ENCODE assay signal across 8 cellular contexts in the genomic region with DNA sequence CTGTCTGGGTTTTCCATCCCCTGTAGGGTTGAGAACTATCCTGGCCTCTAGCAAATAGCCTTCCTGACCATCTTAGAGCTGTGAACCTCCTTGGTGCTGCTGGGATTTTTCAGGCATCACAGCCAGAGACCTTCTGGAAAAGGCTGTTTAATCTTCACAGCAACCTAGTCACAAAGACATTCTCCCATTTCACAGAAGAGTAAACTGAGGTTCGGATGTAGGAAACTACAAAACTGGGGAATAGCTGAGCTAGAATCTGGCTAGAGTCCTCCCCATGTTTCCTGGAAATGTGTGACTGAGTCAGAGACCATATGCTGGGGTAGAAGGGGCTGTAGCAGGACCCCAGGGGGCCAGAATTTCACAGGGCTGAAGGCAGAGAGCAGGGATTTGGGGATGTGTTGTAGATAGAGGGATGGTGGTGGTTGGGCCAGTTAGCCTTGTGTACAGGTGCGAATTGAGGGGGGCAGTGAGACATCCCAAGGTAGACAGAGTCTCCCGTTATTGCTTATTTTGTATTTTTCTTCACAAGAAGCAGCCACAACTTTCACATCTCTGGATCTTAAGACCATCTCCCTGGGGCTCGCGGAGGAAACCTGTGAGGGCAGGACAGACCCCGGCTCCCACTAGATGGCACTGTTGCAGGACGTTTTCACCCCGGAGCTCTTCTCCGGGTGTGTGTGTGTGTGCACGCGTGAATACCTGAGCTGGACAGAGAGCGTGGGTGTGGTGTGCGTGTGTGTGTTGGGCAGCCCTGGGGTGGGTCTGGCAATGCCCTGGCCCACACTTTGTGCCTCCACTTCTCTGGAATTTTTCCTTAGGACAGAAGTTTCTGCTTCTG.
A peak's percentile ranks its signal among the peaks of the same experiment; 100 is the strongest.
DNase-seq lines count a peak whose midpoint lies in the region; ATAC-seq and TF ChIP-seq lines count a peak whose summit lies in the region.

No MANE protein-coding gene starts in this region.

- TF ChIP-seq POLR2A in erythroblast (IDR thresholded peaks at IDR 0.05; ENCODE audit: low read length), result no peak

- peak; percentile 40 for DNase-seq in NCI-H82 treated with DMSO at 0.1 percent for 48 hours (lab: John Stamatoyannopoulos, UW; ENCODE audit: unreplicated experiment)
- DNase-seq in activated CD8-positive, alpha-beta memory T cell treated with anti-CD3 and anti-CD28 coated beads, Interleukin-2, amount 50 U/mL, for 48 hours, result peak; percentile 80
- peak; percentile 35 to 69 for DNase-seq in erythroblast (lab: John Stamatoyannopoulos, UW)
- DNase-seq in mucosa of gallbladder (ENCODE audit: low spot score), result peak; percentile 54
- DNase-seq in stimulated activated naive CD4-positive, alpha-beta T cell (lab: John Stamatoyannopoulos, UW), result peak in 5 of 6 experiments; percentile 2 to 27 (median 17)

- TF ChIP-seq CTCF in GM12872 (IDR thresholded peaks at IDR 0.05; ENCODE audit: insufficient read depth, low read depth, low read length), result peak; percentile 89

- ATAC-seq in HG03095 (IDR thresholded peaks at IDR 0.05; ENCODE audit: unreplicated experiment) (peak; percentile 51), GM21619 (IDR thresholded peaks at IDR 0.05; ENCODE audit: unreplicated experiment) (no peak)

Comparison
In these comparisons a context has a peak if more than half of its experiments do, and no peak if none do; other contexts are left out.
1. DNase-seq: peak in every context shown above with its lines; median percentile 80 in activated CD8-positive, alpha-beta memory T cell treated with anti-CD3 and anti-CD28 coated beads, Interleukin-2, amount 50 U/mL, for 48 hours; 54 in mucosa of gallbladder; 52 in erythroblast; 40 in NCI-H82 treated with DMSO at 0.1 percent for 48 hours; 17 in stimulated activated naive CD4-positive, alpha-beta T cell.